ENCODE assay signal across 11 cellular contexts in genomic region chr7:140698477-140698876, GRCh38. TPM values are rescaled to one million over a fixed set of nuclear protein-coding genes. Genes with fewer than 3 reads are reported as not detected.
DNase-seq lines count a peak whose midpoint lies in the region; ATAC-seq and TF ChIP-seq lines count a peak whose summit lies in the region.
"Had no signal": no experiment of that assay in that cellular context is flagged by ENCODE, and none has a peak within 500 bp of the region (broad histone marks: within the 10 kb centered on the region; RNA-seq: fewer than 3 reads in every experiment).

No MANE protein-coding gene starts in this region.

- CTCF ChIA-PET in T-cell (lab: Charles Lee): interaction anchor here in 1 of 2 donors (0.7 kb wide), 1 partner anchor 1039 kb away, joined by 3 read pairs; the partner anchor contains the start of gene SSBP1

- peak overlapping the region; percentile 96 to 98 (median 96) for H3K4me3 Mint-ChIP-seq in T-cell
- peak overlapping the region; percentile 96 for H3K4me3 Mint-ChIP-seq in glutamatergic neuron (ENCODE audit: unreplicated experiment)

- H3K36me3 ChIP-seq in stomach smooth muscle (ENCODE audit: control insufficient read depth in 2 of 2, insufficient read depth in 2 of 2, low read length in 2 of 2): peaks cover 0 to 5% of the 10 kb centered on the region in 2 donors
- no peaks in the 10 kb centered on the region for H3K36me3 ChIP-seq in gastrocnemius medialis

- ATAC-seq in left cardiac atrium (no peak), T-cell (replicated peaks in 1 of 4) (no peak), gastrocnemius medialis (no peak), GM18519 (IDR thresholded peaks at IDR 0.05; ENCODE audit: low FRiP score, unreplicated experiment) (no peak)

- H3K27me3 ChIP-seq in stomach smooth muscle (ENCODE audit: control insufficient read depth in 1 of 2, insufficient read depth in 2 of 2, low read length in 2 of 2): no peaks in the 10 kb centered on the region
- H3K27me3 ChIP-seq in gastrocnemius medialis: no peaks in the 10 kb centered on the region

- in situ Hi-C loops in gastrocnemius medialis (cut with MboI; ENCODE audit: low sequenced_read_pairs in 4 of 4): loop anchor here in 3 of 4 donors (10.0 to 25.0 kb wide), 2 partner anchors 226 to 314 kb away; partner anchors contain the start of genes MRPS33 (in 3 of the 3) and BRAF (in 1 of the 3)

- H3K27ac Mint-ChIP-seq in T-cell (peak overlapping the region; percentile 8 to 98), glutamatergic neuron (ENCODE audit: unreplicated experiment) (peak overlapping the region; percentile 56)

- H3K4me1 Mint-ChIP-seq in T-cell: peaks cover 39 to 45% (median 44%) of the 10 kb centered on the region in 3 donors
- peaks cover 18% of the 10 kb centered on the region for H3K4me1 Mint-ChIP-seq in glutamatergic neuron (ENCODE audit: low read depth, unreplicated experiment)

- H3K9me3 ChIP-seq in stomach smooth muscle (ENCODE audit: control insufficient read depth in 2 of 2, low read length in 2 of 2) (no peaks in the 10 kb centered on the region), gastrocnemius medialis (no peaks in the 10 kb centered on the region)

- TF ChIP-seq POLR2A in gastrocnemius medialis (IDR thresholded peaks at IDR 0.05): no peak

- DNase-seq in left cardiac atrium: peak; percentile 40
- DNase-seq in cardiac septum (ENCODE audit: low spot score): no peak
- no peak for DNase-seq in T-cell
- no peak for DNase-seq in glutamatergic neuron
- DNase-seq in gastrocnemius medialis: no peak
- no peak for DNase-seq in HCEC 1CT
- DNase-seq: activated effector memory CD4-positive, alpha-beta T cell treated with Interleukin-2 at 50 U/mL for 16 hours; effector CD8-positive, alpha-beta T cell; H7 had no signal

- no peaks in the 10 kb centered on the region for H3K9me3 Mint-ChIP-seq in T-cell
- H3K9me3 Mint-ChIP-seq in glutamatergic neuron (ENCODE audit: unreplicated experiment): peaks cover 17% of the 10 kb centered on the region

- intact Hi-C loops in left cardiac atrium (cut with DNase I) (no loop called here), cardiac septum (cut with DNase I) (loop anchor here (10.0 kb wide), 3 partner anchors 226 to 856 kb away; partner anchors contain the start of genes AGK, BRAF and MRPS33), gastrocnemius medialis (cut with DNase I; ENCODE audit: low total_unique reads) (loop anchor here (5.0 to 10.0 kb wide), 2 partner anchors 224 to 534 kb away; partner anchors contain the start of gene BRAF)

- H3K4me3 ChIP-seq in stomach smooth muscle (ENCODE audit: low read length in 2 of 2): peak overlapping the region; percentile 81 to 96
- H3K4me3 ChIP-seq in gastrocnemius medialis: peak overlapping the region in 1 of 4 donors; percentile 71

- H3K4me1 ChIP-seq in stomach smooth muscle (ENCODE audit: control insufficient read depth, insufficient read depth, low read length) (peaks cover 25% of the 10 kb centered on the region), gastrocnemius medialis (peaks cover 14 to 16% of the 10 kb centered on the region in 2 donors)

- H3K27ac ChIP-seq in stomach smooth muscle (ENCODE audit: low read length): no peak overlapping the region
- H3K27ac ChIP-seq in gastrocnemius medialis: no peak overlapping the region

- peaks cover 5% of the 10 kb centered on the region for H3K36me3 Mint-ChIP-seq in T-cell
- H3K36me3 Mint-ChIP-seq in glutamatergic neuron (ENCODE audit: unreplicated experiment): no peaks in the 10 kb centered on the region

- POLR2A ChIA-PET in T-cell (lab: Charles Lee): no interaction called here

- H3K9ac ChIP-seq in stomach smooth muscle (ENCODE audit: low read length in 2 of 2): no peak overlapping the region

- no peak for TF ChIP-seq CTCF in glutamatergic neuron (IDR thresholded peaks at IDR 0.05; ENCODE audit: partially characterized antibody, unreplicated experiment)
- no peak for TF ChIP-seq CTCF in gastrocnemius medialis (IDR thresholded peaks at IDR 0.05 in 4 of 5, conservative IDR thresholded peaks at IDR 0.05 in 1 of 5)

- no peaks in the 10 kb centered on the region for H3K27me3 Mint-ChIP-seq in T-cell
- H3K27me3 Mint-ChIP-seq in glutamatergic neuron (ENCODE audit: unreplicated experiment): peaks cover 14% of the 10 kb centered on the region

RNA-seq across cellular contexts. Expression of gene NDUFB2, which starts 2.0 kb away (rescaled TPM):
- total RNA-seq in left cardiac atrium (100 to 1,000 TPM; 499 to 528 TPM), cardiac septum (505 TPM), T-cell (100 to 1,000 TPM in 3 of 5 donors, 10 to 100 TPM in 2; 97.2 to 110 (median 103) TPM), glutamatergic neuron (ENCODE audit: unreplicated experiment) (127 TPM), gastrocnemius medialis (100 to 1,000 TPM; 449 to 793 (median 538) TPM)

RNA-seq across cellular contexts. Expression of gene ADCK2, which starts 25.7 kb away (rescaled TPM):
- total RNA-seq in left cardiac atrium: 10 to 100 TPM; 12.9 to 14.7 TPM
- total RNA-seq in cardiac septum: 9.3 TPM
- total RNA-seq in T-cell: 10 to 100 TPM; 16.3 to 23.3 (median 20.2) TPM
- 9.1 TPM for total RNA-seq in glutamatergic neuron (ENCODE audit: unreplicated experiment)
- total RNA-seq in gastrocnemius medialis: 10 to 100 TPM; 19.7 to 27.2 (median 23.3) TPM

RNA-seq across cellular contexts. Expression of gene DENND2A, which starts 57.9 kb away (rescaled TPM):
- total RNA-seq in left cardiac atrium (10 to 100 TPM in 1 of 2 donors, 1 to 10 TPM in 1; 9.6 to 19.0 TPM), cardiac septum (7.2 TPM), T-cell (under 1 TPM in 1 of 5 donors, not detected in 4; 0.09 TPM), glutamatergic neuron (ENCODE audit: unreplicated experiment) (64.7 TPM), gastrocnemius medialis (1 to 10 TPM in 3 of 4 donors, under 1 TPM in 1; 0.73 to 2.6 (median 1.6) TPM)

Comparison
In these comparisons a context has a peak if more than half of its experiments do, and no peak if none do; other contexts are left out.
1. intact Hi-C loops: an anchor here in cardiac septum (10.0 kb wide) and gastrocnemius medialis (5.0 to 10.0 kb wide); none called in left cardiac atrium.